ENCODE assay signal across 8 cellular contexts in genomic region chr19:19642506-19643157, GRCh38. TPM values are rescaled to one million over a fixed set of nuclear protein-coding genes. Genes with fewer than 3 reads are reported as not detected.
DNase-seq lines count a peak whose midpoint lies in the region; ATAC-seq and TF ChIP-seq lines count a peak whose summit lies in the region.

No MANE protein-coding gene starts in this region.

- TF ChIP-seq CTCF in cardiac muscle cell (IDR thresholded peaks at IDR 0.05; ENCODE audit: low read depth, low read length): no peak
- TF ChIP-seq CTCF in heart left ventricle (IDR thresholded peaks at IDR 0.05): no peak
- TF ChIP-seq CTCF in sigmoid colon (IDR thresholded peaks at IDR 0.05): no peak

- H3K4me1 ChIP-seq in cardiac muscle cell (ENCODE audit: low read depth): no peaks in the 10 kb centered on the region
- H3K4me1 ChIP-seq in heart left ventricle: peaks cover 0 to 15% (median 7%) of the 10 kb centered on the region in 12 donors
- peaks cover 0 to 18% (median 10%) of the 10 kb centered on the region in 4 donors for H3K4me1 ChIP-seq in sigmoid colon

- no peak for TF ChIP-seq EP300 in sigmoid colon (IDR thresholded peaks at IDR 0.05)

- no peak overlapping the region for H3K27ac ChIP-seq in cardiac muscle cell
- H3K27ac ChIP-seq in heart left ventricle: peak overlapping the region in 7 of 12 donors; percentile 6 to 96 (median 61)
- peak overlapping the region in 3 of 4 donors; percentile 19 to 73 (median 61) for H3K27ac ChIP-seq in sigmoid colon

- no peak for TF ChIP-seq POLR2A in heart left ventricle (IDR thresholded peaks at IDR 0.05)
- TF ChIP-seq POLR2A in sigmoid colon (IDR thresholded peaks at IDR 0.05): no peak

- no peak for ATAC-seq in Right ventricle myocardium inferior
- peak in 1 of 4 donors; percentile 2 for ATAC-seq in heart left ventricle
- no peak for ATAC-seq in HG02870 (IDR thresholded peaks at IDR 0.05; ENCODE audit: unreplicated experiment)

- H3K4me3 ChIP-seq in cardiac muscle cell (peak overlapping the region; percentile 89), heart left ventricle (peak overlapping the region; percentile 41 to 96 (median 77)), sigmoid colon (peak overlapping the region; percentile 49 to 82 (median 71))

- H3K36me3 ChIP-seq in cardiac muscle cell (peaks cover 14% of the 10 kb centered on the region), heart left ventricle (peaks cover 3 to 72% (median 29%) of the 10 kb centered on the region in 9 donors), sigmoid colon (peaks cover 18 to 31% (median 20%) of the 10 kb centered on the region in 4 donors)

- no peaks in the 10 kb centered on the region for H3K9me3 ChIP-seq in cardiac muscle cell (ENCODE audit: low read depth)
- no peaks in the 10 kb centered on the region for H3K9me3 ChIP-seq in heart left ventricle
- no peaks in the 10 kb centered on the region for H3K9me3 ChIP-seq in sigmoid colon

- H3K27me3 ChIP-seq in cardiac muscle cell: no peaks in the 10 kb centered on the region
- no peaks in the 10 kb centered on the region for H3K27me3 ChIP-seq in heart left ventricle
- no peaks in the 10 kb centered on the region for H3K27me3 ChIP-seq in sigmoid colon

- peak in 1 of 2 donors; percentile 13 for DNase-seq in cardiac muscle cell (ENCODE audit: low read depth in 1 of 2, low spot score in 1 of 2)
- DNase-seq in Right ventricle myocardium inferior (ENCODE audit: missing footprints): no peak
- DNase-seq in LHCN-M2 (ENCODE audit: low read depth): peak; percentile 25
- peak; percentile 36 for DNase-seq in activated T-cell treated with anti-CD3 and anti-CD28 coated beads for 48 hours (ENCODE audit: low read depth)
- peak in 1 of 5 donors; percentile 25 for DNase-seq in heart left ventricle
- no peak for DNase-seq in sigmoid colon
- no peak for DNase-seq in NCI-H2107 (lab: John Stamatoyannopoulos, UW)

- intact Hi-C loops in Right ventricle myocardium inferior (cut with DNase I): loop anchor here (2.0 kb wide), 1 partner anchor 110 kb away; no protein-coding TSS in a partner anchor
- intact Hi-C loops in heart left ventricle (cut with DNase I): loop anchor here in 9 of 10 donors (2.0 to 5.0 kb wide), 4 partner anchors 90 to 110 kb away; no protein-coding TSS in a partner anchor
- intact Hi-C loops in sigmoid colon (cut with DNase I): loop anchor here (1.0 to 5.0 kb wide), 2 partner anchors 110 to 595 kb away; no protein-coding TSS in a partner anchor

- 29 to 36% (median 31%) methylated on average over 13 to 16 of the region's 16 CpGs for WGBS in heart left ventricle, 4 donors
- 15 to 17% methylated on average over 16 of the region's 16 CpGs for WGBS in sigmoid colon, 2 donors

RNA-seq across cellular contexts. Expression of gene GMIP, which starts 0.8 kb away (rescaled TPM):
- 13.7 and 15.1 TPM in 2 replicates for total RNA-seq in cardiac muscle cell
- 11.6 and 12.4 TPM in 2 replicates for polyA plus RNA-seq in cardiac muscle cell
- 4.5 TPM for total RNA-seq in Right ventricle myocardium inferior
- total RNA-seq in LHCN-M2 (2014; rRNA removed): 5.6 and 9.5 TPM in 2 replicates
- 9.9 TPM for polyA plus RNA-seq in LHCN-M2 (2012)
- total RNA-seq in heart left ventricle: 10 to 100 TPM in 2 of 9 donors, 1 to 10 TPM in 7; 1.1 to 21.7 (median 2.5) TPM
- polyA plus RNA-seq in heart left ventricle: 1 to 10 TPM; 2.1 TPM
- 1 to 10 TPM; 5.0 to 9.1 (median 6.4) TPM for total RNA-seq in sigmoid colon
- polyA plus RNA-seq in sigmoid colon: 10 to 100 TPM; 13.2 to 37.0 (median 19.0) TPM

RNA-seq across cellular contexts. Expression of gene LPAR2, which starts 14.6 kb away (rescaled TPM):
- total RNA-seq in cardiac muscle cell: 29.7 and 39.9 TPM in 2 replicates
- 56.6 and 62.2 TPM in 2 replicates for polyA plus RNA-seq in cardiac muscle cell
- 0.57 TPM for total RNA-seq in Right ventricle myocardium inferior
- 0.52 and 1.4 TPM in 2 replicates for total RNA-seq in LHCN-M2 (2014; rRNA removed)
- polyA plus RNA-seq in LHCN-M2 (2012): 1.8 TPM
- 1 to 10 TPM in 2 of 9 donors, under 1 TPM in 6, not detected in 1; 0.24 to 6.1 (median 0.74) TPM for total RNA-seq in heart left ventricle
- 1 to 10 TPM in 1 of 2 donors, under 1 TPM in 1; 0.46 to 1.6 TPM for polyA plus RNA-seq in heart left ventricle
- total RNA-seq in sigmoid colon: 1 to 10 TPM in 2 of 4 donors, under 1 TPM in 2; 0.33 to 4.2 (median 1.2) TPM
- 10 to 100 TPM in 1 of 3 donors, 1 to 10 TPM in 2; 3.6 to 19.9 (median 6.0) TPM for polyA plus RNA-seq in sigmoid colon

RNA-seq across cellular contexts. Expression of gene ATP13A1, which starts 20.8 kb away (rescaled TPM):
- total RNA-seq in cardiac muscle cell (117 and 216 TPM in 2 replicates), Right ventricle myocardium inferior (20.1 TPM), LHCN-M2 (2014; rRNA removed) (106 and 133 TPM in 2 replicates), heart left ventricle (10 to 100 TPM; 15.7 to 65.8 (median 23.1) TPM), sigmoid colon (100 to 1,000 TPM in 2 of 4 donors, 10 to 100 TPM in 2; 55.5 to 145 (median 102) TPM)
- polyA plus RNA-seq in cardiac muscle cell (58.0 and 67.9 TPM in 2 replicates), heart left ventricle (10 to 100 TPM; 16.1 to 22.0 TPM), sigmoid colon (10 to 100 TPM in 1 of 3 donors, 1 to 10 TPM in 2; 6.6 to 54.9 (median 7.4) TPM)
- 27.0 TPM for polyA plus RNA-seq in LHCN-M2 (2012)

RNA-seq across cellular contexts. Expression of gene PBX4, which starts 24.1 kb away (rescaled TPM):
- 6.7 and 11.8 TPM in 2 replicates for total RNA-seq in cardiac muscle cell
- 10.3 and 10.9 TPM in 2 replicates for polyA plus RNA-seq in cardiac muscle cell
- total RNA-seq in Right ventricle myocardium inferior: not detected
- 0.69 and 1.1 TPM in 2 replicates for total RNA-seq in LHCN-M2 (2014; rRNA removed)
- polyA plus RNA-seq in LHCN-M2 (2012): 1.5 TPM
- under 1 TPM in 2 of 9 donors, not detected in 7; 0.43 to 0.69 TPM for total RNA-seq in heart left ventricle
- polyA plus RNA-seq in heart left ventricle: under 1 TPM in 1 of 2 donors, not detected in 1; 0.53 TPM
- total RNA-seq in sigmoid colon: under 1 TPM in 1 of 4 donors, not detected in 3; 0.49 TPM
- polyA plus RNA-seq in sigmoid colon: 1 to 10 TPM; 1.4 to 6.1 (median 2.4) TPM

RNA-seq across cellular contexts. Expression of gene ZNF101, which starts 26.0 kb away (rescaled TPM):
- total RNA-seq in cardiac muscle cell (5.7 and 6.0 TPM in 2 replicates), Right ventricle myocardium inferior (2.7 TPM), LHCN-M2 (2014; rRNA removed) (5.5 and 10.6 TPM in 2 replicates), heart left ventricle (1 to 10 TPM; 1.5 to 6.8 (median 3.4) TPM), sigmoid colon (1 to 10 TPM; 4.7 to 6.4 (median 5.7) TPM)
- polyA plus RNA-seq in cardiac muscle cell (4.9 and 5.9 TPM in 2 replicates), heart left ventricle (1 to 10 TPM; 3.4 to 3.7 TPM), sigmoid colon (10 to 100 TPM in 2 of 3 donors, 1 to 10 TPM in 1; 9.9 to 24.2 (median 10.2) TPM)
- polyA plus RNA-seq in LHCN-M2 (2012): 4.8 TPM

Comparison
In these comparisons a context has a peak if more than half of its experiments do, and no peak if none do; other contexts are left out.
1. DNase-seq: peak in LHCN-M2 (single experiment) and activated T-cell treated with anti-CD3 and anti-CD28 coated beads for 48 hours (single experiment); none in Right ventricle myocardium inferior (single experiment), sigmoid colon (single experiment) and NCI-H2107 (single experiment).
2. Peak in every context shown above with its lines, with median percentiles within 50 percentile points of each other: H3K4me3 ChIP-seq.